In genomic region chr4:8544741-8545438, GRCh38 we compare ENCODE assay signal across 27 cellular contexts. TPM values are rescaled to one million over a fixed set of nuclear protein-coding genes. Genes with fewer than 3 reads are reported as not detected.
A peak's percentile ranks its signal among the peaks of the same experiment; 100 is the strongest.
DNase-seq lines count a peak whose midpoint lies in the region; ATAC-seq, FAIRE-seq and TF ChIP-seq lines count a peak whose summit lies in the region.
"Had no signal": no experiment of that assay in that cellular context is flagged by ENCODE, and none has a peak within 500 bp of the region (broad histone marks: within the 10 kb centered on the region; RNA-seq: fewer than 3 reads in every experiment).

No MANE protein-coding gene starts in this region.

- peaks cover 4% of the 10 kb centered on the region for H3K4me1 Mint-ChIP-seq in activated T-helper 2 cell treated with anti-CD3 and anti-CD28 coated beads, Interferon-gamma antibody, Interleukin-2, Interleukin-4, amounts not matched to agents 10 μg/mL and 5 μg/mL and 100 μg/mL, durations not matched to agents 14 hours and 24 hours and 36 hours (ENCODE audit: low read depth)
- no peaks in the 10 kb centered on the region for H3K4me1 Mint-ChIP-seq in stimulated activated naive B cell treated with anti-CD40 and anti-IgM and Interleukin-4, amounts not matched to agents 10 μg/mL and 1 μg/mL and 100 μg/mL, for 72 hours
- H3K4me1 Mint-ChIP-seq: memory B cell, nephron progenitor cell had no signal

- TF ChIP-seq POLR2A in GM12892 (IDR thresholded peaks at IDR 0.05; ENCODE audit: low read depth, low read length), result no peak

- H3K36me3 Mint-ChIP-seq in activated T-helper 2 cell treated with anti-CD3 and anti-CD28 coated beads, Interferon-gamma antibody, Interleukin-2, Interleukin-4, amounts not matched to agents 10 μg/mL and 5 μg/mL and 100 μg/mL, durations not matched to agents 14 hours and 24 hours and 36 hours (ENCODE audit: low read depth), result no peaks in the 10 kb centered on the region
- H3K36me3 Mint-ChIP-seq in stimulated activated naive B cell treated with anti-CD40 and anti-IgM and Interleukin-4, amounts not matched to agents 10 μg/mL and 1 μg/mL and 100 μg/mL, for 72 hours, result no peaks in the 10 kb centered on the region
- H3K36me3 Mint-ChIP-seq: memory B cell had no signal

- peak overlapping the region; percentile 24 for H3K4me2 ChIP-seq in skeletal muscle satellite cell (ENCODE audit: low read length)

- H3K27me3 ChIP-seq in skeletal muscle satellite cell (ENCODE audit: control insufficient read depth, insufficient read depth, low read length), result no peaks in the 10 kb centered on the region
- H3K27me3 ChIP-seq: testis had no signal

- H3K9me3 ChIP-seq in skeletal muscle satellite cell (replicated peaks; ENCODE audit: low read length), result no peaks in the 10 kb centered on the region
- H3K9me3 ChIP-seq: testis had no signal

- peaks cover 30% of the 10 kb centered on the region for H3K4me1 ChIP-seq in skeletal muscle satellite cell (ENCODE audit: control insufficient read depth, insufficient read depth, low read length)
- H3K4me1 ChIP-seq: testis had no signal

- H3K9ac ChIP-seq in skeletal muscle satellite cell (ENCODE audit: low read depth, low read length), result peak overlapping the region; percentile 32

- H3K36me3 ChIP-seq in skeletal muscle satellite cell (ENCODE audit: insufficient read depth, low read length), result no peaks in the 10 kb centered on the region
- H3K36me3 ChIP-seq: WERI-Rb-1 had no signal

- no peaks in the 10 kb centered on the region for H3K27me3 Mint-ChIP-seq in activated T-helper 2 cell treated with anti-CD3 and anti-CD28 coated beads, Interferon-gamma antibody, Interleukin-2, Interleukin-4, amounts not matched to agents 10 μg/mL and 5 μg/mL and 100 μg/mL, durations not matched to agents 14 hours and 24 hours and 36 hours (ENCODE audit: low read depth)
- H3K27me3 Mint-ChIP-seq in stimulated activated naive B cell treated with anti-CD40 and anti-IgM and Interleukin-4, amounts not matched to agents 10 μg/mL and 1 μg/mL and 100 μg/mL, for 72 hours, result peaks cover 0 to 10% of the 10 kb centered on the region in 2 donors
- H3K27me3 Mint-ChIP-seq: activated CD4-positive, alpha-beta memory T cell treated with anti-CD3 and anti-CD28 coated beads, Interleukin-2, amount 10 ng/mL, durations not matched to agents 7 days and 5 days had no signal

- no peak overlapping the region for H3K27ac Mint-ChIP-seq in activated T-helper 2 cell treated with anti-CD3 and anti-CD28 coated beads, Interferon-gamma antibody, Interleukin-2, Interleukin-4, amounts not matched to agents 10 μg/mL and 5 μg/mL and 100 μg/mL, durations not matched to agents 14 hours and 24 hours and 36 hours
- no peak overlapping the region for H3K27ac Mint-ChIP-seq in stimulated activated naive B cell treated with anti-CD40 and anti-IgM and Interleukin-4, amounts not matched to agents 10 μg/mL and 1 μg/mL and 100 μg/mL, for 72 hours
- H3K27ac Mint-ChIP-seq: activated CD4-positive, alpha-beta memory T cell treated with anti-CD3 and anti-CD28 coated beads, Interleukin-2, amount 10 ng/mL, durations not matched to agents 7 days and 5 days; memory B cell; nephron progenitor cell; progenitor cell of endocrine pancreas had no signal

- intact Hi-C loops in activated T-helper 2 cell treated with anti-CD3 and anti-CD28 coated beads, Interferon-gamma antibody, Interleukin-2, Interleukin-4, amounts not matched to agents 10 μg/mL and 5 μg/mL and 100 μg/mL, durations not matched to agents 14 hours and 24 hours and 36 hours (cut with micrococcal nuclease), result loop anchor here (5.0 kb wide), 1 partner anchor 78 kb away; no protein-coding TSS in a partner anchor

- DNase-seq in GM12892 (ENCODE audit: insufficient read length) (peak; percentile 1), SK-MEL-5 (ENCODE audit: low read depth, low spot score) (peak; percentile 32), iPS-NIHi11 (ENCODE audit: low spot score) (peak; percentile 28), RCC 7860 (ENCODE audit: low spot score) (no peak)
- DNase-seq in activated T-helper 2 cell treated with anti-CD3 and anti-CD28 coated beads, Interferon-gamma antibody, Interleukin-2, Interleukin-4, amounts not matched to agents 10 μg/mL and 5 μg/mL and 100 μg/mL, durations not matched to agents 14 hours and 24 hours and 36 hours (ENCODE audit: low spot score), result no peak
- DNase-seq in stimulated activated naive B cell treated with anti-CD40 and anti-IgM and Interleukin-4, amounts not matched to agents 10 μg/mL and 1 μg/mL and 100 μg/mL, for 72 hours, result no peak
- DNase-seq: activated CD4-positive, alpha-beta memory T cell treated with anti-CD3 and anti-CD28 coated beads, Interleukin-2, amount 10 ng/mL, durations not matched to agents 7 days and 5 days; activated naive CD4-positive, alpha-beta T cell treated with anti-CD3 and anti-CD28 coated beads, Interleukin-2, amount 50 U/mL, for 16 hours; effector memory CD4-positive, alpha-beta T cell; EL; hippocampal formation; islet precursor cell; NCI-H1417 treated with DMSO at 0.1 percent for 48 hours; NCI-H2171 treated with DMSO at 0.1 percent for 48 hours; NCI-H748 treated with DMSO at 0.1 percent for 48 hours; nephron progenitor cell; OCI-M1; stimulated activated CD8-positive, alpha-beta memory T cell treated with anti-CD3 and anti-CD28 coated beads, Interleukin-4, amount 100 ng/mL, for 48 hours; testis; WERI-Rb-1 had no signal

- H3K9me3 Mint-ChIP-seq in activated T-helper 2 cell treated with anti-CD3 and anti-CD28 coated beads, Interferon-gamma antibody, Interleukin-2, Interleukin-4, amounts not matched to agents 10 μg/mL and 5 μg/mL and 100 μg/mL, durations not matched to agents 14 hours and 24 hours and 36 hours, result no peaks in the 10 kb centered on the region
- peaks cover 0 to 7% of the 10 kb centered on the region in 2 donors for H3K9me3 Mint-ChIP-seq in stimulated activated naive B cell treated with anti-CD40 and anti-IgM and Interleukin-4, amounts not matched to agents 10 μg/mL and 1 μg/mL and 100 μg/mL, for 72 hours
- H3K9me3 Mint-ChIP-seq: activated CD4-positive, alpha-beta memory T cell treated with anti-CD3 and anti-CD28 coated beads, Interleukin-2, amount 10 ng/mL, durations not matched to agents 7 days and 5 days; memory B cell; nephron progenitor cell had no signal

- ATAC-seq in GM21423 (IDR thresholded peaks at IDR 0.05; ENCODE audit: unreplicated experiment), result no peak
- no peak for ATAC-seq in stimulated activated naive B cell treated with anti-CD40 and anti-IgM and Interleukin-4, amounts not matched to agents 10 μg/mL and 1 μg/mL and 100 μg/mL, for 72 hours (replicated peaks)

- in situ Hi-C loops in SK-MEL-5 (cut with HindIII; ENCODE audit: low pct_unique_long_range_greater_than_20kb, low sequenced_read_pairs), result no loop called here

- H3K4me3 ChIP-seq in skeletal muscle satellite cell (ENCODE audit: low read length), result no peak overlapping the region
- H3K4me3 ChIP-seq: testis had no signal

- FAIRE-seq in GM12892 (lab: Jason Lieb, UNC) (no peak), RCC 7860 (lab: Jason Lieb, UNC) (no peak)
- FAIRE-seq: astrocyte, GM18507 had no signal

- H3K4me3 Mint-ChIP-seq in activated T-helper 2 cell treated with anti-CD3 and anti-CD28 coated beads, Interferon-gamma antibody, Interleukin-2, Interleukin-4, amounts not matched to agents 10 μg/mL and 5 μg/mL and 100 μg/mL, durations not matched to agents 14 hours and 24 hours and 36 hours (ENCODE audit: low read depth), result no peak overlapping the region
- no peak overlapping the region for H3K4me3 Mint-ChIP-seq in stimulated activated naive B cell treated with anti-CD40 and anti-IgM and Interleukin-4, amounts not matched to agents 10 μg/mL and 1 μg/mL and 100 μg/mL, for 72 hours
- H3K4me3 Mint-ChIP-seq: activated CD4-positive, alpha-beta memory T cell treated with anti-CD3 and anti-CD28 coated beads, Interleukin-2, amount 10 ng/mL, durations not matched to agents 7 days and 5 days; memory B cell; nephron progenitor cell had no signal

RNA-seq across cellular contexts. Expression of gene GPR78, which starts 35.3 kb away (rescaled TPM):
- not detected for polyA plus RNA-seq in GM12892 (2012; ENCODE audit: missing spikeins)
- not detected in 2 replicates for total RNA-seq in SK-MEL-5 (2014; rRNA removed; shearing (Covaris generic))
- not detected in 2 replicates for polyA plus RNA-seq in SK-MEL-5 (2015; cell fraction: cytosol; rRNA removed)
- not detected in 2 replicates for polyA plus RNA-seq in SK-MEL-5 (2015; cell fraction: nucleus; rRNA removed)
- under 0.01 and 0.22 TPM in 2 replicates for total RNA-seq in skeletal muscle satellite cell (2012; rRNA removed)
- not detected in 2 replicates for total RNA-seq in activated T-helper 2 cell treated with anti-CD3 and anti-CD28 coated beads, Interferon-gamma antibody, Interleukin-2, Interleukin-4, amounts not matched to agents 10 μg/mL and 5 μg/mL and 100 μg/mL, durations not matched to agents 14 hours and 24 hours and 36 hours
- total RNA-seq: T-helper 2 cell treated with Interferon-gamma antibody and Interleukin-4, amounts not matched to agents 100 ng/mL and 5 ng/mL, for 36 hours had no signal

RNA-seq across cellular contexts. Expression of gene CPZ, which starts 47.7 kb away (rescaled TPM):
- polyA plus RNA-seq in GM12892 (2012; ENCODE audit: missing spikeins), result not detected
- total RNA-seq in SK-MEL-5 (2014; rRNA removed; shearing (Covaris generic)), result not detected in 2 replicates
- not detected in 2 replicates for polyA plus RNA-seq in SK-MEL-5 (2015; cell fraction: cytosol; rRNA removed)
- not detected in 2 replicates for polyA plus RNA-seq in SK-MEL-5 (2015; cell fraction: nucleus; rRNA removed)
- total RNA-seq in skeletal muscle satellite cell (2012; rRNA removed), result 1.3 and 1.5 TPM in 2 replicates
- not detected in 2 replicates for total RNA-seq in activated T-helper 2 cell treated with anti-CD3 and anti-CD28 coated beads, Interferon-gamma antibody, Interleukin-2, Interleukin-4, amounts not matched to agents 10 μg/mL and 5 μg/mL and 100 μg/mL, durations not matched to agents 14 hours and 24 hours and 36 hours
- total RNA-seq: T-helper 2 cell treated with Interferon-gamma antibody and Interleukin-4, amounts not matched to agents 100 ng/mL and 5 ng/mL, for 36 hours had no signal

Comparison
In these comparisons a context has a peak if more than half of its experiments do, and no peak if none do; other contexts are left out.
1. DNase-seq: peak in GM12892 (single experiment), SK-MEL-5 (single experiment) and iPS-NIHi11 (single experiment); none in RCC 7860 (single experiment), activated T-helper 2 cell treated with anti-CD3 and anti-CD28 coated beads, Interferon-gamma antibody, Interleukin-2, Interleukin-4, amounts not matched to agents 10 μg/mL and 5 μg/mL and 100 μg/mL, durations not matched to agents 14 hours and 24 hours and 36 hours (single experiment) and stimulated activated naive B cell treated with anti-CD40 and anti-IgM and Interleukin-4, amounts not matched to agents 10 μg/mL and 1 μg/mL and 100 μg/mL, for 72 hours (single experiment).